ENCODE assay signal across 15 cellular contexts in genomic region chr9:80995759-80996158, GRCh38.
DNase-seq lines count a peak whose midpoint lies in the region; ATAC-seq and TF ChIP-seq lines count a peak whose summit lies in the region.
"Had no signal": no experiment of that assay in that cellular context is flagged by ENCODE, and none has a peak within 500 bp of the region (broad histone marks: within the 10 kb centered on the region; RNA-seq: fewer than 3 reads in every experiment).

No MANE protein-coding gene starts in this region.

- no peak overlapping the region for H3K4ac ChIP-seq in mesenchymal stem cell (ENCODE audit: low read depth in 1 of 2, low read length in 2 of 2)

- no TSS peak for BruUV-seq in Panc1 (replicated peaks; lab: Mats Ljungman, UMichigan)

- no peak overlapping the region for H3K4me2 ChIP-seq in mesenchymal stem cell (ENCODE audit: low read length, poor library complexity, severe bottlenecking)

- no peak overlapping the region for H2BK120ac ChIP-seq in mesenchymal stem cell (ENCODE audit: low read depth, low read length)

- no peak overlapping the region for H3K23ac ChIP-seq in mesenchymal stem cell (ENCODE audit: low read length in 2 of 2)

- in situ Hi-C loops in Panc1 (cut with HindIII; ENCODE audit: low pct_unique_long_range_greater_than_20kb, low sequenced_read_pairs), result no loop called here

- no peak overlapping the region for H3K14ac ChIP-seq in mesenchymal stem cell (ENCODE audit: low read length in 2 of 2)

- H3K79me1 ChIP-seq in mesenchymal stem cell (replicated peaks; ENCODE audit: low read length, poor library complexity, severe bottlenecking), result no peaks in the 10 kb centered on the region

- H2BK15ac ChIP-seq in mesenchymal stem cell (ENCODE audit: low read depth, poor library complexity, severe bottlenecking), result no peak overlapping the region

- no peak overlapping the region for H4K8ac ChIP-seq in mesenchymal stem cell (ENCODE audit: low read length)

- no peaks in the 10 kb centered on the region for H3K9me3 ChIP-seq in Panc1 (ENCODE audit: control insufficient read depth, insufficient read depth, low read depth, low read length)
- H3K9me3 ChIP-seq in mesenchymal stem cell (ENCODE audit: control insufficient read depth, low read length), result no peaks in the 10 kb centered on the region
- H3K9me3 ChIP-seq: BE2C had no signal

- H2AFZ ChIP-seq in mesenchymal stem cell (ENCODE audit: low read depth, low read length), result no peak overlapping the region

- CTCF ChIA-PET in Panc1 (lab: Charles Lee), result no interaction called here

- DNase-seq in ELR (ENCODE audit: low read depth) (peak; percentile 95), Panc1 (ENCODE audit: low read depth, low spot score) (no peak), epithelial cell of esophagus (ENCODE audit: low read depth) (peak; percentile 59), mesenchymal stem cell (peak; percentile 34), kidney glomerular epithelial cell (lab: John Stamatoyannopoulos, UW) (no peak), T-helper 9 cell (no peak), T-helper 2 cell (no peak)
- DNase-seq: activated CD4-positive, CD25-positive, alpha-beta regulatory T cell; activated CD8-positive, alpha-beta memory T cell treated with anti-CD3 and anti-CD28 coated beads, Interleukin-2, amount 10 ng/mL, durations not matched to agents 7 days and 5 days; activated gamma-delta T cell treated with Interleukin-2 at 50 U/mL for 16 hours; BE2C; MV-4-11; NCI-H2171; RPMI8226 had no signal

- H3K27me3 ChIP-seq in Panc1 (ENCODE audit: control insufficient read depth, insufficient read depth, low read length) (no peaks in the 10 kb centered on the region), mesenchymal stem cell (ENCODE audit: control insufficient read depth in 1 of 2, insufficient read depth in 1 of 2, low read length in 2 of 2) (no peaks in the 10 kb centered on the region)
- H3K27me3 ChIP-seq: BE2C had no signal

- WGBS in mesenchymal stem cell, result 70% methylated on average over 3 of the region's 4 CpGs

- POLR2A ChIA-PET in Panc1 (lab: Charles Lee), result no interaction called here

- H3K9ac ChIP-seq in mesenchymal stem cell (ENCODE audit: low read length), result no peak overlapping the region

- H3K27ac ChIP-seq in Panc1 (ENCODE audit: low read length), result no peak overlapping the region
- no peak overlapping the region for H3K27ac ChIP-seq in mesenchymal stem cell (ENCODE audit: low read length, poor library complexity, severe bottlenecking)

- TF ChIP-seq CTCF in Panc1 (IDR thresholded peaks at IDR 0.05) (no peak), epithelial cell of esophagus (IDR thresholded peaks at IDR 0.05; ENCODE audit: insufficient read depth, low read depth, low read length, missing control alignments) (no peak)

- no peak overlapping the region for H2BK12ac ChIP-seq in mesenchymal stem cell (ENCODE audit: low read length in 2 of 2)

- no peaks in the 10 kb centered on the region for H3K4me1 ChIP-seq in Panc1 (ENCODE audit: control insufficient read depth, insufficient read depth, low read length)
- no peaks in the 10 kb centered on the region for H3K4me1 ChIP-seq in mesenchymal stem cell (ENCODE audit: control insufficient read depth, insufficient read depth, low read depth, low read length)
- H3K4me1 ChIP-seq: BE2C had no signal

- H2AK5ac ChIP-seq in mesenchymal stem cell (ENCODE audit: low read length, severe bottlenecking), result no peak overlapping the region

- H3K36me3 ChIP-seq in Panc1 (ENCODE audit: control insufficient read depth, insufficient read depth, low read length) (no peaks in the 10 kb centered on the region; the same call in 1 of the 2 replicates), mesenchymal stem cell (ENCODE audit: control insufficient read depth in 1 of 2, insufficient read depth in 2 of 2, low read depth in 1 of 2, low read length in 2 of 2) (no peaks in the 10 kb centered on the region)
- H3K36me3 ChIP-seq: BE2C had no signal

- intact Hi-C loops in Panc1 (cut with micrococcal nuclease; ENCODE audit: unreplicated experiment), result no loop called here

- no peak overlapping the region for H2BK5ac ChIP-seq in mesenchymal stem cell (ENCODE audit: low read depth, low read length, poor library complexity, severe bottlenecking)

- H3K4me3 ChIP-seq in Panc1 (ENCODE audit: low read depth in 2 of 2, low read length in 2 of 2) (no peak overlapping the region), epithelial cell of esophagus (ENCODE audit: low read length) (no peak overlapping the region), mesenchymal stem cell (ENCODE audit: insufficient read depth in 1 of 2, low read depth in 1 of 2, low read length in 2 of 2) (no peak overlapping the region)

- no peak overlapping the region for H4K91ac ChIP-seq in mesenchymal stem cell (ENCODE audit: low read length)

- H3K18ac ChIP-seq in mesenchymal stem cell (ENCODE audit: low read depth in 1 of 2, low read length in 2 of 2), result no peak overlapping the region

- peak; percentile 70 for ATAC-seq in Panc1
- no peak for ATAC-seq in GM21717 (IDR thresholded peaks at IDR 0.05; ENCODE audit: unreplicated experiment)
- ATAC-seq: activated CD8-positive, alpha-beta memory T cell treated with anti-CD3 and anti-CD28 coated beads, Interleukin-2, amount 10 ng/mL, durations not matched to agents 7 days and 5 days had no signal

Comparison
In these comparisons a context has a peak if more than half of its experiments do, and no peak if none do; other contexts are left out.
1. DNase-seq: peak in ELR (single experiment), epithelial cell of esophagus (single experiment) and mesenchymal stem cell (single experiment); none in Panc1 (single experiment), kidney glomerular epithelial cell (single experiment), T-helper 9 cell (single experiment) and T-helper 2 cell (0 of 5).